In the genomic region with DNA sequence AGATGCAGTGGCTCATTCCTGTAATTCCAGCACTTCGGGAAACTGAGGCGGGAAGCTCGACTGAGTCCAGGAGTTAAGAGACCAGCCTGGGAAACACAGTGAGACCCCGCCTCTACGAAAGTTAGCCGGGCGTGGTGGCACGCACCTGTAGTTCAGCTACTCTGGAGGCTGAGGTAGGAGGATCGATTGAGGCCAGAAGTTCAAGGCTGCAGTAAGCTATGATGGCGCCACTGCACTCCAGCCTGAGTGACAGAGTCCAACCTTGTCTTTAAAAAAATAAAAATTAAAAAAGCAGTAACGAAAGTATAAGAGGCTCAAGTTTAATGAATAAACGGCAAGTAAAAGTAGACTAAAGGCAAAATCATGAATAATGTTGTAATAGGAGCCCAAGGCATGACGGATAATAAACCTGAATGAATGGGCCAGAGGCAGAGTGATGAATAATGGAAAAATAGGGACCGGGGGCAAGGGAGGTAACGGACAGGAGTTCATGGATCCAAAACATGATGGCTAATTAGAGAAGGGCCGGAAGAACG, we compare ENCODE assay signal across 1 cellular context.
TF ChIP-seq lines count a peak whose summit lies in the region.

No MANE protein-coding gene starts in this region.

TF ChIP-seq in H1, 55 proteins besides CTCF, POLR2A, EP300 and RAD21:
- TF ChIP-seq HDAC6 (IDR thresholded peaks at IDR 0.05; ENCODE audit: low read depth, low read length) = no peak
- no peak for TF ChIP-seq SIRT6 (IDR thresholded peaks at IDR 0.05; ENCODE audit: low read length)
- no peak for TF ChIP-seq POU5F1 (IDR thresholded peaks at IDR 0.05; ENCODE audit: low read depth, low read length)
